Comparison of ENCODE assay signal across 22 cellular contexts in genomic region chr1:227961651-227962050, GRCh38. TPM values are rescaled to one million over a fixed set of nuclear protein-coding genes. Genes with fewer than 3 reads are reported as not detected.
DNase-seq lines count a peak whose midpoint lies in the region; ATAC-seq, FAIRE-seq and TF ChIP-seq lines count a peak whose summit lies in the region.
"Had no signal": no experiment of that assay in that cellular context is flagged by ENCODE, and none has a peak within 500 bp of the region (broad histone marks: within the 10 kb centered on the region; RNA-seq: fewer than 3 reads in every experiment).

No MANE protein-coding gene starts in this region.

- H3K27ac ChIP-seq in BLaER1 treated with 17β-estradiol and CSF1 and Interleukin-3, amounts not matched to agents 10 nM and 100 nM, result peak overlapping the region in 10 of 11 experiments; percentile 1 to 66 (median 42); a peak in 13 of 22 replicates
- H3K27ac ChIP-seq in Karpas-422 (ENCODE audit: low read length) (no peak overlapping the region), pancreas (no peak overlapping the region)
- H3K27ac ChIP-seq: brain microvascular endothelial cell had no signal

- no peak overlapping the region for H3K4me3 ChIP-seq in BLaER1 treated with 17β-estradiol and CSF1 and Interleukin-3, amounts not matched to agents 10 nM and 100 nM
- H3K4me3 ChIP-seq in Karpas-422 (ENCODE audit: low read length) (no peak overlapping the region), pancreas (no peak overlapping the region)

- intact Hi-C loops in pancreas (cut with DNase I), result no loop called here

- H3K4me1 ChIP-seq in BLaER1 treated with 17β-estradiol and CSF1 and Interleukin-3, amounts not matched to agents 10 nM and 100 nM, result peaks cover 13 to 34% (median 25%) of the 10 kb centered on the region in 10 experiments
- no peaks in the 10 kb centered on the region for H3K4me1 ChIP-seq in Karpas-422 (ENCODE audit: low read length)
- no peaks in the 10 kb centered on the region for H3K4me1 ChIP-seq in pancreas

- peak overlapping the region in 8 of 11 experiments; percentile 4 to 53 (median 21); a peak in 6 of 22 replicates for H3K9ac ChIP-seq in BLaER1 treated with 17β-estradiol and CSF1 and Interleukin-3, amounts not matched to agents 10 nM and 100 nM
- H3K9ac ChIP-seq in Karpas-422 (ENCODE audit: low read length), result no peak overlapping the region

- DNase-seq in Karpas-422, result peak; percentile 52
- peak; percentile 45 for DNase-seq in RPMI8226
- peak; percentile 33 for DNase-seq in left kidney (ENCODE audit: low read depth, low spot score)
- no peak for DNase-seq in pancreas
- no peak for DNase-seq in HCEC 1CT
- DNase-seq: activated T-cell treated with anti-CD3 and anti-CD28 coated beads, Interleukin-2, amount 50 U/mL, for 1 hour; brain microvascular endothelial cell; Calu3; mammary epithelial cell; NCI-H2029 treated with DMSO at 0.1 percent for 48 hours; NCI-H524 treated with DMSO at 0.1 percent for 48 hours; T-cell had no signal

- no peaks in the 10 kb centered on the region for H4K20me1 ChIP-seq in BLaER1 treated with 17β-estradiol and CSF1 and Interleukin-3, amounts not matched to agents 10 nM and 100 nM
- H4K20me1 ChIP-seq in Karpas-422 (ENCODE audit: insufficient read depth, low read depth, low read length), result no peaks in the 10 kb centered on the region

- H3K9me2 ChIP-seq in Karpas-422 (replicated peaks; ENCODE audit: insufficient read depth, low read length), result no peaks in the 10 kb centered on the region

- FAIRE-seq in pancreas (lab: Jason Lieb, UNC), result no peak
- FAIRE-seq: GM12891, H54 had no signal

- peak overlapping the region; percentile 26 to 79 (median 71) for H3K4me2 ChIP-seq in BLaER1 treated with 17β-estradiol and CSF1 and Interleukin-3, amounts not matched to agents 10 nM and 100 nM
- H3K4me2 ChIP-seq in Karpas-422 (ENCODE audit: low read depth, low read length, poor library complexity, severe bottlenecking), result no peak overlapping the region

- H2AFZ ChIP-seq in Karpas-422 (ENCODE audit: low read length), result no peak overlapping the region

- TF ChIP-seq CTCF in pancreas (IDR thresholded peaks at IDR 0.05), result no peak

- no peaks in the 10 kb centered on the region for H3K79me2 ChIP-seq in Karpas-422 (ENCODE audit: low read length)

- ATAC-seq in pancreas, result no peak
- ATAC-seq in HG03139 (IDR thresholded peaks at IDR 0.05; ENCODE audit: unreplicated experiment), result no peak
- ATAC-seq: activated CD4-positive, CD25-positive, alpha-beta regulatory T cell treated with anti-CD3 and anti-CD28 coated beads, Interleukin-2, amount 50 U/mL, for 24 hours; activated naive CD4-positive, alpha-beta T cell treated with anti-CD3 and anti-CD28 coated beads, Interleukin-2, amount 50 U/mL, for 72 hours; T-cell had no signal

- no peaks in the 10 kb centered on the region for H3K36me3 ChIP-seq in BLaER1 treated with 17β-estradiol and CSF1 and Interleukin-3, amounts not matched to agents 10 nM and 100 nM
- H3K36me3 ChIP-seq in Karpas-422 (ENCODE audit: insufficient read depth, low read length), result no peaks in the 10 kb centered on the region
- no peaks in the 10 kb centered on the region for H3K36me3 ChIP-seq in pancreas
- H3K36me3 ChIP-seq: brain microvascular endothelial cell had no signal

- H3K9me3 ChIP-seq in BLaER1 treated with 17β-estradiol and CSF1 and Interleukin-3, amounts not matched to agents 10 nM and 100 nM (replicated peaks in 1 of 11), result peaks cover 0 to 12% (median 3%) of the 10 kb centered on the region in 11 experiments; a peak in 2 of 22 replicates
- H3K9me3 ChIP-seq in Karpas-422 (ENCODE audit: low read length) (no peaks in the 10 kb centered on the region), pancreas (no peaks in the 10 kb centered on the region)

- no peaks in the 10 kb centered on the region for H3K27me3 ChIP-seq in BLaER1 treated with 17β-estradiol and CSF1 and Interleukin-3, amounts not matched to agents 10 nM and 100 nM
- H3K27me3 ChIP-seq in Karpas-422 (ENCODE audit: low read length), result no peaks in the 10 kb centered on the region
- H3K27me3 ChIP-seq in pancreas, result peaks cover 0 to 3% (median 0%) of the 10 kb centered on the region in 4 donors
- H3K27me3 ChIP-seq: brain microvascular endothelial cell had no signal

- 35 to 51% methylated on average over 2 of the region's 2 CpGs for WGBS in pancreas, 2 donors

RNA-seq across cellular contexts. Expression of gene WNT9A, which starts 13.9 kb away (rescaled TPM):
- total RNA-seq in Karpas-422 (2014; rRNA removed; shearing (Covaris generic); ENCODE audit: low replicate concordance), result not detected in 2 replicates
- total RNA-seq in pancreas, result 1 to 10 TPM in 5 of 6 donors, under 1 TPM in 1; 0.72 to 2.9 (median 2.1) TPM
- polyA plus RNA-seq in pancreas, result 1 to 10 TPM in 1 of 2 donors, under 1 TPM in 1; 0.80 to 1.4 TPM
- total RNA-seq: activated naive CD4-positive, alpha-beta T cell treated with anti-CD3 and anti-CD28 coated beads, Interleukin-2, amount 50 U/mL, for 72 hours had no signal

RNA-seq across cellular contexts. Expression of gene WNT3A, which starts 45.1 kb away (rescaled TPM):
- total RNA-seq in Karpas-422 (2014; rRNA removed; shearing (Covaris generic); ENCODE audit: low replicate concordance), result not detected in 2 replicates
- total RNA-seq in pancreas, result not detected
- under 1 TPM in 1 of 2 donors, not detected in 1; 0.08 TPM for polyA plus RNA-seq in pancreas
- total RNA-seq: Calu3, dermis microvascular lymphatic vessel endothelial cell, G401, mammary epithelial cell, RPMI7951, subcutaneous adipose tissue had no signal

Comparison
In these comparisons a context has a peak if more than half of its experiments do, and no peak if none do; other contexts are left out.
1. H3K27ac ChIP-seq: peak in BLaER1 treated with 17β-estradiol and CSF1 and Interleukin-3, amounts not matched to agents 10 nM and 100 nM (10 of 11); none in Karpas-422 (single experiment) and pancreas (0 of 4).
2. DNase-seq: peak in Karpas-422 (single experiment), RPMI8226 (single experiment) and left kidney (single experiment); none in pancreas (0 of 6) and HCEC 1CT (single experiment).